Comparison of ENCODE assay signal across 1 cellular context in genomic region chr14:102913341-102914211, GRCh38.
TF ChIP-seq lines count a peak whose summit lies in the region.

No MANE protein-coding gene starts in this region.

TF ChIP-seq in WTC11, 78 proteins besides CTCF, POLR2A, EP300 and RAD21:
- no peak for TF ChIP-seq ELF4 (CRISPR knock-in tag; IDR thresholded peaks at IDR 0.05; ENCODE audit: low read depth)
- no peak for TF ChIP-seq ETV6 (CRISPR knock-in tag; IDR thresholded peaks at IDR 0.05)
- no peak for TF ChIP-seq SOX15 (CRISPR knock-in tag; IDR thresholded peaks at IDR 0.05)
- TF ChIP-seq, protein P1, sequence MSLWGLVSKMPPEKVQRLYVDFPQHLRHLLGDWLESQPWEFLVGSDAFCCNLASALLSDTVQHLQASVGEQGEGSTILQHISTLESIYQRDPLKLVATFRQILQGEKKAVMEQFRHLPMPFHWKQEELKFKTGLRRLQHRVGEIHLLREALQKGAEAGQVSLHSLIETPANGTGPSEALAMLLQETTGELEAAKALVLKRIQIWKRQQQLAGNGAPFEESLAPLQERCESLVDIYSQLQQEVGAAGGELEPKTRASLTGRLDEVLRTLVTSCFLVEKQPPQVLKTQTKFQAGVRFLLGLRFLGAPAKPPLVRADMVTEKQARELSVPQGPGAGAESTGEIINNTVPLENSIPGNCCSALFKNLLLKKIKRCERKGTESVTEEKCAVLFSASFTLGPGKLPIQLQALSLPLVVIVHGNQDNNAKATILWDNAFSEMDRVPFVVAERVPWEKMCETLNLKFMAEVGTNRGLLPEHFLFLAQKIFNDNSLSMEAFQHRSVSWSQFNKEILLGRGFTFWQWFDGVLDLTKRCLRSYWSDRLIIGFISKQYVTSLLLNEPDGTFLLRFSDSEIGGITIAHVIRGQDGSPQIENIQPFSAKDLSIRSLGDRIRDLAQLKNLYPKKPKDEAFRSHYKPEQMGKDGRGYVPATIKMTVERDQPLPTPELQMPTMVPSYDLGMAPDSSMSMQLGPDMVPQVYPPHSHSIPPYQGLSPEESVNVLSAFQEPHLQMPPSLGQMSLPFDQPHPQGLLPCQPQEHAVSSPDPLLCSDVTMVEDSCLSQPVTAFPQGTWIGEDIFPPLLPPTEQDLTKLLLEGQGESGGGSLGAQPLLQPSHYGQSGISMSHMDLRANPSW (CRISPR knock-in tag; conservative IDR thresholded peaks at IDR 0.05; ENCODE audit: low read depth), result no peak
- TF ChIP-seq MAX (CRISPR knock-in tag; IDR thresholded peaks at IDR 0.05), result no peak
- TF ChIP-seq, protein P2, sequence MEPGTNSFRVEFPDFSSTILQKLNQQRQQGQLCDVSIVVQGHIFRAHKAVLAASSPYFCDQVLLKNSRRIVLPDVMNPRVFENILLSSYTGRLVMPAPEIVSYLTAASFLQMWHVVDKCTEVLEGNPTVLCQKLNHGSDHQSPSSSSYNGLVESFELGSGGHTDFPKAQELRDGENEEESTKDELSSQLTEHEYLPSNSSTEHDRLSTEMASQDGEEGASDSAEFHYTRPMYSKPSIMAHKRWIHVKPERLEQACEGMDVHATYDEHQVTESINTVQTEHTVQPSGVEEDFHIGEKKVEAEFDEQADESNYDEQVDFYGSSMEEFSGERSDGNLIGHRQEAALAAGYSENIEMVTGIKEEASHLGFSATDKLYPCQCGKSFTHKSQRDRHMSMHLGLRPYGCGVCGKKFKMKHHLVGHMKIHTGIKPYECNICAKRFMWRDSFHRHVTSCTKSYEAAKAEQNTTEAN (CRISPR knock-in tag; IDR thresholded peaks at IDR 0.05), result no peak
- no peak for TF ChIP-seq ZBTB21 (CRISPR knock-in tag; IDR thresholded peaks at IDR 0.05; ENCODE audit: borderline replicate concordance)
- TF ChIP-seq, protein P3, sequence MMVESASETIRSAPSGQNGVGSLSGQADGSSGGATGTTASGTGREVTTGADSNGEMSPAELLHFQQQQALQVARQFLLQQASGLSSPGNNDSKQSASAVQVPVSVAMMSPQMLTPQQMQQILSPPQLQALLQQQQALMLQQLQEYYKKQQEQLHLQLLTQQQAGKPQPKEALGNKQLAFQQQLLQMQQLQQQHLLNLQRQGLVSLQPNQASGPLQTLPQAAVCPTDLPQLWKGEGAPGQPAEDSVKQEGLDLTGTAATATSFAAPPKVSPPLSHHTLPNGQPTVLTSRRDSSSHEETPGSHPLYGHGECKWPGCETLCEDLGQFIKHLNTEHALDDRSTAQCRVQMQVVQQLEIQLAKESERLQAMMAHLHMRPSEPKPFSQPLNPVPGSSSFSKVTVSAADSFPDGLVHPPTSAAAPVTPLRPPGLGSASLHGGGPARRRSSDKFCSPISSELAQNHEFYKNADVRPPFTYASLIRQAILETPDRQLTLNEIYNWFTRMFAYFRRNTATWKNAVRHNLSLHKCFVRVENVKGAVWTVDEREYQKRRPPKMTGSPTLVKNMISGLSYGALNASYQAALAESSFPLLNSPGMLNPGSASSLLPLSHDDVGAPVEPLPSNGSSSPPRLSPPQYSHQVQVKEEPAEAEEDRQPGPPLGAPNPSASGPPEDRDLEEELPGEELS (CRISPR knock-in tag; IDR thresholded peaks at IDR 0.05), result no peak
- TF ChIP-seq, protein P4, sequence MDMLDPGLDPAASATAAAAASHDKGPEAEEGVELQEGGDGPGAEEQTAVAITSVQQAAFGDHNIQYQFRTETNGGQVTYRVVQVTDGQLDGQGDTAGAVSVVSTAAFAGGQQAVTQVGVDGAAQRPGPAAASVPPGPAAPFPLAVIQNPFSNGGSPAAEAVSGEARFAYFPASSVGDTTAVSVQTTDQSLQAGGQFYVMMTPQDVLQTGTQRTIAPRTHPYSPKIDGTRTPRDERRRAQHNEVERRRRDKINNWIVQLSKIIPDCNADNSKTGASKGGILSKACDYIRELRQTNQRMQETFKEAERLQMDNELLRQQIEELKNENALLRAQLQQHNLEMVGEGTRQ (CRISPR knock-in tag; IDR thresholded peaks at IDR 0.05), result no peak
- TF ChIP-seq, protein P5, sequence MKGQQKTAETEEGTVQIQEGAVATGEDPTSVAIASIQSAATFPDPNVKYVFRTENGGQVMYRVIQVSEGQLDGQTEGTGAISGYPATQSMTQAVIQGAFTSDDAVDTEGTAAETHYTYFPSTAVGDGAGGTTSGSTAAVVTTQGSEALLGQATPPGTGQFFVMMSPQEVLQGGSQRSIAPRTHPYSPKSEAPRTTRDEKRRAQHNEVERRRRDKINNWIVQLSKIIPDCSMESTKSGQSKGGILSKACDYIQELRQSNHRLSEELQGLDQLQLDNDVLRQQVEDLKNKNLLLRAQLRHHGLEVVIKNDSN (CRISPR knock-in tag; IDR thresholded peaks at IDR 0.05), result no peak
- TF ChIP-seq, protein P6, sequence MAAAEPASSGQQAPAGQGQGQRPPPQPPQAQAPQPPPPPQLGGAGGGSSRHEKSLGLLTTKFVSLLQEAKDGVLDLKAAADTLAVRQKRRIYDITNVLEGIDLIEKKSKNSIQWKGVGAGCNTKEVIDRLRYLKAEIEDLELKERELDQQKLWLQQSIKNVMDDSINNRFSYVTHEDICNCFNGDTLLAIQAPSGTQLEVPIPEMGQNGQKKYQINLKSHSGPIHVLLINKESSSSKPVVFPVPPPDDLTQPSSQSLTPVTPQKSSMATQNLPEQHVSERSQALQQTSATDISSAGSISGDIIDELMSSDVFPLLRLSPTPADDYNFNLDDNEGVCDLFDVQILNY (CRISPR knock-in tag; IDR thresholded peaks at IDR 0.05), result no peak
- TF ChIP-seq NFYB (CRISPR knock-in tag; conservative IDR thresholded peaks at IDR 0.05; ENCODE audit: low read depth), result no peak
- no peak for TF ChIP-seq OVOL2 (CRISPR knock-in tag; IDR thresholded peaks at IDR 0.05; ENCODE audit: borderline replicate concordance)
- TF ChIP-seq, protein P7, sequence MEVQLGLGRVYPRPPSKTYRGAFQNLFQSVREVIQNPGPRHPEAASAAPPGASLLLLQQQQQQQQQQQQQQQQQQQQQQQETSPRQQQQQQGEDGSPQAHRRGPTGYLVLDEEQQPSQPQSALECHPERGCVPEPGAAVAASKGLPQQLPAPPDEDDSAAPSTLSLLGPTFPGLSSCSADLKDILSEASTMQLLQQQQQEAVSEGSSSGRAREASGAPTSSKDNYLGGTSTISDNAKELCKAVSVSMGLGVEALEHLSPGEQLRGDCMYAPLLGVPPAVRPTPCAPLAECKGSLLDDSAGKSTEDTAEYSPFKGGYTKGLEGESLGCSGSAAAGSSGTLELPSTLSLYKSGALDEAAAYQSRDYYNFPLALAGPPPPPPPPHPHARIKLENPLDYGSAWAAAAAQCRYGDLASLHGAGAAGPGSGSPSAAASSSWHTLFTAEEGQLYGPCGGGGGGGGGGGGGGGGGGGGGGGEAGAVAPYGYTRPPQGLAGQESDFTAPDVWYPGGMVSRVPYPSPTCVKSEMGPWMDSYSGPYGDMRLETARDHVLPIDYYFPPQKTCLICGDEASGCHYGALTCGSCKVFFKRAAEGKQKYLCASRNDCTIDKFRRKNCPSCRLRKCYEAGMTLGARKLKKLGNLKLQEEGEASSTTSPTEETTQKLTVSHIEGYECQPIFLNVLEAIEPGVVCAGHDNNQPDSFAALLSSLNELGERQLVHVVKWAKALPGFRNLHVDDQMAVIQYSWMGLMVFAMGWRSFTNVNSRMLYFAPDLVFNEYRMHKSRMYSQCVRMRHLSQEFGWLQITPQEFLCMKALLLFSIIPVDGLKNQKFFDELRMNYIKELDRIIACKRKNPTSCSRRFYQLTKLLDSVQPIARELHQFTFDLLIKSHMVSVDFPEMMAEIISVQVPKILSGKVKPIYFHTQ (CRISPR knock-in tag; IDR thresholded peaks at IDR 0.05), result no peak
- TF ChIP-seq FOXJ3 (CRISPR knock-in tag; IDR thresholded peaks at IDR 0.05; ENCODE audit: borderline replicate concordance), result no peak
- TF ChIP-seq TEAD1 (CRISPR knock-in tag; IDR thresholded peaks at IDR 0.05), result no peak
- no peak for TF ChIP-seq ZNF671 (CRISPR knock-in tag; IDR thresholded peaks at IDR 0.05)
- no peak for TF ChIP-seq RORB (CRISPR knock-in tag; IDR thresholded peaks at IDR 0.05)
- TF ChIP-seq ZNF263 (CRISPR knock-in tag; IDR thresholded peaks at IDR 0.05; ENCODE audit: low read depth), result no peak
- no peak for TF ChIP-seq RELA (CRISPR knock-in tag; IDR thresholded peaks at IDR 0.05; ENCODE audit: borderline replicate concordance)
